In genomic region chr1:161201828-161202712, GRCh38 we compare ENCODE assay signal across 1 cellular context.
TF ChIP-seq lines count a peak whose summit lies in the region.

Gene NDUFS2 (plus strand): TSS chr1:161202367. CDS start chr1:161202386, 19 bp downstream.

TF ChIP-seq in HepG2, 621 proteins besides CTCF, POLR2A, EP300 and RAD21 (continued from another document and continues in another):
- TF ChIP-seq KIAA2018 (CRISPR knock-in tag; IDR thresholded peaks at IDR 0.05; ENCODE audit: borderline replicate concordance) (no peak), ZNF335 (CRISPR knock-in tag; IDR thresholded peaks at IDR 0.05) (peak; percentile 84), BCLAF1 (IDR thresholded peaks at IDR 0.05) (no peak), NAIF1 (CRISPR knock-in tag; IDR thresholded peaks at IDR 0.05; ENCODE audit: borderline replicate concordance) (no peak), ZNF33A (CRISPR knock-in tag; IDR thresholded peaks at IDR 0.05; ENCODE audit: borderline replicate concordance) (no peak), AGO1 (IDR thresholded peaks at IDR 0.05; ENCODE audit: low read depth, low read length, poor library complexity, severe bottlenecking) (peak; percentile 51), CREBL2 (CRISPR knock-in tag; IDR thresholded peaks at IDR 0.05; ENCODE audit: borderline replicate concordance) (no peak), ZNF513 (CRISPR knock-in tag; conservative IDR thresholded peaks at IDR 0.05) (no peak), ZNF570 (CRISPR knock-in tag; IDR thresholded peaks at IDR 0.05; ENCODE audit: borderline replicate concordance) (0 out of 2 replicates have a peak, but pooled peaks have one; percentile 52), SMYD3 (CRISPR knock-in tag; IDR thresholded peaks at IDR 0.05) (peak; percentile 30; the same call in 1 of the 2 replicates), POLR2AphosphoS5 (IDR thresholded peaks at IDR 0.05; ENCODE audit: low read depth, low read length) (peak; percentile 81), CEBPZ (IDR thresholded peaks at IDR 0.05; ENCODE audit: low read length) (no peak), REL (CRISPR knock-in tag; conservative IDR thresholded peaks at IDR 0.05) (no peak), PHF5A (CRISPR knock-in tag; IDR thresholded peaks at IDR 0.05; ENCODE audit: low read depth, unreplicated experiment) (peak; percentile 70), HOXD1 (CRISPR knock-in tag; IDR thresholded peaks at IDR 0.05) (no peak), THAP9 (CRISPR knock-in tag; IDR thresholded peaks at IDR 0.05; ENCODE audit: borderline replicate concordance) (peak; percentile 90), HDAC1 (CRISPR knock-in tag; IDR thresholded peaks at IDR 0.05) (no peak), FOXK1 (CRISPR knock-in tag; IDR thresholded peaks at IDR 0.05; ENCODE audit: borderline replicate concordance, low read depth) (peak; percentile 96), ZNF432 (CRISPR knock-in tag; IDR thresholded peaks at IDR 0.05; ENCODE audit: borderline replicate concordance) (no peak), RFXANK (CRISPR knock-in tag; IDR thresholded peaks at IDR 0.05) (no peak), TAF15 (IDR thresholded peaks at IDR 0.05; ENCODE audit: low read depth, low read length, poor library complexity, severe bottlenecking) (no peak), PCBP2 (optimal IDR thresholded peaks at IDR 0.05; ENCODE audit: low read depth, low read length, poor library complexity, severe bottlenecking) (no peak), ZNF431 (CRISPR knock-in tag; IDR thresholded peaks at IDR 0.05; ENCODE audit: borderline replicate concordance, low read depth) (no peak), ZNF567 (CRISPR knock-in tag; IDR thresholded peaks at IDR 0.05; ENCODE audit: borderline replicate concordance) (peak; percentile 61; the same call in 1 of the 2 replicates), SMARCC2 (IDR thresholded peaks at IDR 0.05) (no peak), TCF7 (IDR thresholded peaks at IDR 0.05; ENCODE audit: low read depth) (no peak), STAG1 (CRISPR knock-in tag; IDR thresholded peaks at IDR 0.05) (no peak; the same call in 1 of the 2 replicates), ZNF543 (CRISPR knock-in tag; IDR thresholded peaks at IDR 0.05) (peak; percentile 29; the same call in 1 of the 2 replicates)
